In the genomic region with DNA sequence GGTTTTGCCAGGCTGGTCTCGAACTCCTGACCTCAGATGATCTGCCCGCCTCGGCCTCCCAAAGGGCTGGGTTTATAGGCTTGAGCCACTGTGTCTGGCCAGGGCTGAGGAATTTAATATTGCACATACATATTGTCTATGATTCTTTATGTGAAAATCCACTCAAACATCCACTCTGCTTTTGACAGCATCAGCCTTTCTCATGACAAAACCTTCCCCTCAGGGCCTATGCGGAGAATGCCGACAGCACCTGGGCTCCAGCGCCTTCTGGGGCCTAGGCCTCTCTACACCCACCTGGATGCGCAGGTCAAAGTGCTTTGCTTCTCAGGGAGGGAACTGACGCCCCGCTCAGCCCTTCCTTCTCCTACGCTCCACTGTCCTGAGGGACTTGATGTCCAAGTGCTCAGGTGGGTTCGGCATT, we compare ENCODE assay signal across 29 cellular contexts.
"Had no signal": no experiment of that assay in that cellular context is flagged by ENCODE, and none has a peak within 500 bp of the region (broad histone marks: within the 10 kb centered on the region; RNA-seq: fewer than 3 reads in every experiment).

No MANE protein-coding gene starts in this region.

- H3K27ac Mint-ChIP-seq: activated T-cell treated with anti-CD3 and anti-CD28 coated beads, Interleukin-2, amount 50 U/mL, for 24 hours; activated T-helper 17 cell treated with anti-CD3 and anti-CD28 coated beads, Interleukin-2, amount 50 U/mL, for 72 hours; nephron; stimulated activated naive CD8-positive, alpha-beta T cell treated with anti-CD3 and anti-CD28 coated beads, Interleukin-15, Interleukin-2, amounts not matched to agents 100 ng/mL and 50 ng/mL, for 24 hours; T-helper 1 cell treated with Interleukin-12 subunit alpha and Interleukin-12 subunit beta and Interleukin-4 antibody, amounts not matched to agents 30 μg/mL and 1 μg/mL, for 36 hours had no signal

- H3K9me3 ChIP-seq: gastrocnemius medialis, neutrophil, pancreas, psoas muscle, thoracic aorta, upper lobe of left lung had no signal

- DNase-seq: activated CD4-positive, alpha-beta T cell treated with anti-CD3 and anti-CD28 coated beads for 48 hours; activated CD4-positive, alpha-beta T cell treated with anti-CD3 and anti-CD28 coated beads, Interleukin-2, amount 50 U/mL, for 48 hours; activated CD8-positive, alpha-beta memory T cell treated with anti-CD3 and anti-CD28 coated beads, Interleukin-2, amount 50 U/mL, for 48 hours; activated gamma-delta T cell treated with Interleukin-2 at 50 U/mL for 16 hours; activated naive CD4-positive, alpha-beta T cell treated with anti-CD3 and anti-CD28 coated beads, Interleukin-2, amount 50 U/mL, for 16 hours; activated T-cell treated with anti-CD3 and anti-CD28 coated beads, Interleukin-2, amount 50 U/mL, for 24 hours; amygdala; caudate nucleus; dermis blood vessel endothelial cell; effector CD4-positive, alpha-beta T cell; esophagus squamous epithelium; gastrocnemius medialis; glutamatergic neuron; left cardiac atrium; left ventricle myocardium superior; pancreas; psoas muscle; stimulated activated CD4-positive, alpha-beta T cell treated with anti-CD3 and anti-CD28 coated beads, Interleukin-4, amount 100 ng/mL, for 1 hour; SW 1271; T-helper 9 cell; upper lobe of left lung had no signal

- H3K4me1 ChIP-seq: esophagus squamous epithelium, pancreas had no signal

- H3K4me1 Mint-ChIP-seq: activated T-helper 17 cell treated with anti-CD3 and anti-CD28 coated beads, Interleukin-2, amount 50 U/mL, for 72 hours had no signal

- H3K4me3 ChIP-seq: esophagus squamous epithelium, gastrocnemius medialis, pancreas, psoas muscle, thoracic aorta, upper lobe of left lung had no signal

- ATAC-seq: activated T-helper 17 cell treated with anti-CD3 and anti-CD28 coated beads, Interleukin-2, amount 50 U/mL, for 72 hours; gastrocnemius medialis; left cardiac atrium; left ventricle myocardium superior; pancreas; psoas muscle had no signal

- H3K36me3 ChIP-seq: gastrocnemius medialis, neutrophil, pancreas, thoracic aorta had no signal

- H3K9me3 Mint-ChIP-seq: activated T-helper 17 cell treated with anti-CD3 and anti-CD28 coated beads, Interleukin-2, amount 50 U/mL, for 72 hours had no signal

- H3K4me3 Mint-ChIP-seq: activated T-cell treated with anti-CD3 and anti-CD28 coated beads, Interleukin-2, amount 50 U/mL, for 24 hours; activated T-helper 17 cell treated with anti-CD3 and anti-CD28 coated beads, Interleukin-2, amount 50 U/mL, for 72 hours; nephron; stimulated activated naive CD8-positive, alpha-beta T cell treated with anti-CD3 and anti-CD28 coated beads, Interleukin-15, Interleukin-2, amounts not matched to agents 100 ng/mL and 50 ng/mL, for 24 hours; T-helper 1 cell treated with Interleukin-12 subunit alpha and Interleukin-12 subunit beta and Interleukin-4 antibody, amounts not matched to agents 30 μg/mL and 1 μg/mL, for 36 hours had no signal

- H3K27me3 ChIP-seq: esophagus squamous epithelium, gastrocnemius medialis, neutrophil, pancreas, upper lobe of left lung had no signal

- H3K27ac ChIP-seq: epithelial cell of prostate, esophagus squamous epithelium, gastrocnemius medialis, neutrophil, pancreas, psoas muscle, thoracic aorta, upper lobe of left lung, VCaP had no signal

- H3K27me3 Mint-ChIP-seq: activated T-cell treated with anti-CD3 and anti-CD28 coated beads, Interleukin-2, amount 50 U/mL, for 24 hours; activated T-helper 17 cell treated with anti-CD3 and anti-CD28 coated beads, Interleukin-2, amount 50 U/mL, for 72 hours; stimulated activated naive CD8-positive, alpha-beta T cell treated with anti-CD3 and anti-CD28 coated beads, Interleukin-15, Interleukin-2, amounts not matched to agents 100 ng/mL and 50 ng/mL, for 24 hours had no signal
